ENCODE assay signal across 19 cellular contexts in the genomic region with DNA sequence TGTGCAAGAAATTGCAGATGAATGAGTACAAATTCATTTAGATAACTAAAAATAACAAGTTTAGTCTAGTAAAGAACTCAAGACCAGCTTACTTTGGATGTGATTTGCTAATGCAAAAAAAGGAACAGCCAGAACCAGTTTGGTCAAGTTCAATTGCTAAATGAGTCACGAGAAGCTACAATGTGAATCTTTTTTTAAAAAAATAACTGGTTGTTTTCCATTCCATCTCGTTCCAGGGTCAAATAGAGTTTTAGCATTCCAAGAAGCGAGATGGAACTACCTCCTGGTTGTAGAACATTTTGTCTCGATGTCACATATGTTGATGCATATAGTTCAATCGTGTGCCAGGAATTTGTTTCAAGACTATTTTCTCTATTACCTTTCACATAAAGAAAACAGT.
A peak's percentile ranks its signal among the peaks of the same experiment; 100 is the strongest.
DNase-seq lines count a peak whose midpoint lies in the region; TF ChIP-seq lines count a peak whose summit lies in the region.
"Had no signal": no experiment of that assay in that cellular context is flagged by ENCODE, and none has a peak within 500 bp of the region (broad histone marks: within the 10 kb centered on the region; RNA-seq: fewer than 3 reads in every experiment).

No MANE protein-coding gene starts in this region.

- no peaks in the 10 kb centered on the region for H3K4me1 Mint-ChIP-seq in activated naive CD4-positive, alpha-beta T cell treated with anti-CD3 and anti-CD28 coated beads for 36 hours (ENCODE audit: low read depth)
- H3K4me1 Mint-ChIP-seq: activated CD4-positive, alpha-beta T cell treated with anti-CD3 and anti-CD28 coated beads, Interleukin-2, amount 10 ng/mL, durations not matched to agents 7 days and 5 days had no signal

- peak; percentile 51 for DNase-seq in HPDE6-E6E7 (ENCODE audit: extremely low spot score)
- DNase-seq in astrocyte of the spinal cord (ENCODE audit: low read depth, low spot score), result peak; percentile 94
- peak; percentile 92 for DNase-seq in fibroblast of the conjunctiva (ENCODE audit: low read depth)
- DNase-seq in smooth muscle cell of the brain vasculature (ENCODE audit: low read depth, low spot score), result peak; percentile 77
- DNase-seq in CD1c-positive myeloid dendritic cell (ENCODE audit: extremely low spot score), result no peak
- DNase-seq in activated naive CD4-positive, alpha-beta T cell treated with anti-CD3 and anti-CD28 coated beads for 36 hours, result no peak
- no peak for DNase-seq in DMS53 treated with DMSO at 0.1 percent for 48 hours (lab: John Stamatoyannopoulos, UW; ENCODE audit: unreplicated experiment)
- DNase-seq in activated naive CD4-positive, alpha-beta T cell (lab: John Stamatoyannopoulos, UW), result no peak
- DNase-seq: activated CD4-positive, alpha-beta T cell treated with anti-CD3 and anti-CD28 coated beads, Interleukin-2, amount 10 ng/mL, durations not matched to agents 7 days and 5 days; activated T-cell treated with anti-CD3 and anti-CD28 coated beads, Interleukin-2, amount 50 U/mL, for 4 hours; C1 segment of cervical spinal cord; DND-41; islet precursor cell; midbrain; NCI-H2029 treated with DMSO at 0.1 percent for 48 hours; pancreas; Right ventricle myocardium superior; T-helper 9 cell; testis had no signal

- CTCF ChIA-PET in activated naive CD4-positive, alpha-beta T cell treated with anti-CD3 and anti-CD28 coated beads for 36 hours (lab: Charles Lee), result no interaction called here

- in situ Hi-C loops in astrocyte of the spinal cord (cut with HindIII; ENCODE audit: low sequenced_read_pairs), result no loop called here

- peaks cover 13% of the 10 kb centered on the region for H3K27me3 Mint-ChIP-seq in activated naive CD4-positive, alpha-beta T cell treated with anti-CD3 and anti-CD28 coated beads for 36 hours (ENCODE audit: low read depth)

- H3K9me3 Mint-ChIP-seq in activated naive CD4-positive, alpha-beta T cell treated with anti-CD3 and anti-CD28 coated beads for 36 hours, result no peaks in the 10 kb centered on the region
- H3K9me3 Mint-ChIP-seq: activated CD4-positive, alpha-beta T cell treated with anti-CD3 and anti-CD28 coated beads, Interleukin-2, amount 10 ng/mL, durations not matched to agents 7 days and 5 days; activated T-cell treated with anti-CD3 and anti-CD28 coated beads, Interleukin-2, amount 50 U/mL, for 4 hours had no signal

- H3K27ac Mint-ChIP-seq in activated naive CD4-positive, alpha-beta T cell treated with anti-CD3 and anti-CD28 coated beads for 36 hours, result no peak overlapping the region
- H3K27ac Mint-ChIP-seq: activated CD4-positive, alpha-beta T cell treated with anti-CD3 and anti-CD28 coated beads, Interleukin-2, amount 10 ng/mL, durations not matched to agents 7 days and 5 days had no signal

- no peak overlapping the region for H3K4me3 Mint-ChIP-seq in activated naive CD4-positive, alpha-beta T cell treated with anti-CD3 and anti-CD28 coated beads for 36 hours
- H3K4me3 Mint-ChIP-seq: activated CD4-positive, alpha-beta T cell treated with anti-CD3 and anti-CD28 coated beads, Interleukin-2, amount 10 ng/mL, durations not matched to agents 7 days and 5 days; activated T-cell treated with anti-CD3 and anti-CD28 coated beads, Interleukin-2, amount 50 U/mL, for 4 hours had no signal

- H3K36me3 Mint-ChIP-seq in activated naive CD4-positive, alpha-beta T cell treated with anti-CD3 and anti-CD28 coated beads for 36 hours (ENCODE audit: low read depth), result no peaks in the 10 kb centered on the region

- no peak overlapping the region for H3K4me3 ChIP-seq in astrocyte of the spinal cord (ENCODE audit: low read depth, low read length)
- H3K4me3 ChIP-seq: pancreas, testis had no signal

- intact Hi-C loops in activated naive CD4-positive, alpha-beta T cell treated with anti-CD3 and anti-CD28 coated beads for 36 hours (cut with micrococcal nuclease), result no loop called here

- no peak for TF ChIP-seq CTCF in astrocyte of the spinal cord (IDR thresholded peaks at IDR 0.05; ENCODE audit: low read depth, low read length)

Comparison
In these comparisons a context has a peak if more than half of its experiments do, and no peak if none do; other contexts are left out.
1. DNase-seq: peak in HPDE6-E6E7 (single experiment), astrocyte of the spinal cord (single experiment), fibroblast of the conjunctiva (single experiment) and smooth muscle cell of the brain vasculature (single experiment); none in CD1c-positive myeloid dendritic cell (single experiment), activated naive CD4-positive, alpha-beta T cell treated with anti-CD3 and anti-CD28 coated beads for 36 hours (single experiment), DMS53 treated with DMSO at 0.1 percent for 48 hours (single experiment) and activated naive CD4-positive, alpha-beta T cell (0 of 4).